In the genomic region with DNA sequence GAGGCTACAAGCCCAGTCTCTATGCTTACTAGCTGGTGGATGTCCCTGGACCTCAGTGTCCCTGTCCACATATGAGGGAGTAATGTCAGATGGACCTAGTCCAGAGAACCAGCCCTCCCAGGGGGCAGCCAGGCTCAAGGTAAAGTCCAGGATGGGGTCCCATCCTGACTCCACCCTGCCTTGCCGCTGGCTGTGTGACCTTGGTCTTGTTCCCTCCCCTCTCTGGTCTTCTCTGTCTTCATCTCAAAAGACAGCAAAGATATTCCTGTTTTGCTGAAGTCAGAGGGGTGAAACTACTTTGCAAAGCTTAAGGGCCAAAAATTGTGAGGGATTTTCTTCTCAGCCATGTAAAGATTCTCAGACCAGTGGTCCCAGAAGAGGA, we compare ENCODE assay signal across 16 cellular contexts.
"Had no signal": no experiment of that assay in that cellular context is flagged by ENCODE, and none has a peak within 500 bp of the region (broad histone marks: within the 10 kb centered on the region; RNA-seq: fewer than 3 reads in every experiment).

No MANE protein-coding gene starts in this region.

- H3K36me3 Mint-ChIP-seq: natural killer cell treated with Interleukin-12 subunit alpha and Interleukin-12 subunit beta and Interleukin-15 and Interleukin-18, amount 100 ng/mL, for 72 hours had no signal

- H3K36me3 ChIP-seq: esophagus muscularis mucosa, gastrocnemius medialis, left ventricle myocardium inferior, tibial artery had no signal

- H3K27ac Mint-ChIP-seq: activated naive CD8-positive, alpha-beta T cell treated with anti-CD3 and anti-CD28 coated beads for 36 hours; natural killer cell treated with Interleukin-12 subunit alpha and Interleukin-12 subunit beta and Interleukin-15 and Interleukin-18, amount 100 ng/mL, for 72 hours; stimulated activated naive CD8-positive, alpha-beta T cell treated with anti-CD3 and anti-CD28 coated beads, Interleukin-15, Interleukin-2, amounts not matched to agents 100 ng/mL and 50 ng/mL, for 24 hours had no signal

- H3K27ac ChIP-seq: esophagus muscularis mucosa, gastrocnemius medialis, left ventricle myocardium inferior had no signal

- H3K27me3 ChIP-seq: esophagus muscularis mucosa, tibial artery had no signal

- H3K9me3 ChIP-seq: esophagus muscularis mucosa, gastrocnemius medialis, left ventricle myocardium inferior, tibial artery had no signal

- H3K4me3 ChIP-seq: coronary artery, esophagus muscularis mucosa, gastrocnemius medialis, left ventricle myocardium inferior, tibial artery had no signal

- ATAC-seq: natural killer cell treated with Interleukin-12 subunit alpha and Interleukin-12 subunit beta and Interleukin-15 and Interleukin-18, amount 100 ng/mL, for 72 hours had no signal

- H3K9me3 Mint-ChIP-seq: activated naive CD8-positive, alpha-beta T cell treated with anti-CD3 and anti-CD28 coated beads for 36 hours; natural killer cell treated with Interleukin-12 subunit alpha and Interleukin-12 subunit beta and Interleukin-15 and Interleukin-18, amount 100 ng/mL, for 72 hours; stimulated activated naive CD8-positive, alpha-beta T cell treated with anti-CD3 and anti-CD28 coated beads, Interleukin-15, Interleukin-2, amounts not matched to agents 100 ng/mL and 50 ng/mL, for 24 hours had no signal

- H3K4me3 Mint-ChIP-seq: activated naive CD8-positive, alpha-beta T cell treated with anti-CD3 and anti-CD28 coated beads for 36 hours; natural killer cell treated with Interleukin-12 subunit alpha and Interleukin-12 subunit beta and Interleukin-15 and Interleukin-18, amount 100 ng/mL, for 72 hours; stimulated activated naive CD8-positive, alpha-beta T cell treated with anti-CD3 and anti-CD28 coated beads, Interleukin-15, Interleukin-2, amounts not matched to agents 100 ng/mL and 50 ng/mL, for 24 hours had no signal

- DNase-seq: activated naive CD4-positive, alpha-beta T cell; activated naive CD8-positive, alpha-beta T cell treated with anti-CD3 and anti-CD28 coated beads for 36 hours; activated T-cell treated with anti-CD3 and anti-CD28 coated beads, Interleukin-2, amount 50 U/mL, for 1 hour; cerebellar nuclear complex; left ventricle myocardium inferior; midbrain; stimulated activated CD4-positive, alpha-beta T cell treated with anti-CD3 and anti-CD28 coated beads, Interleukin-12 subunit alpha, Interleukin-12 subunit beta, amount 100 ng/mL, for 4 hours; stimulated activated CD4-positive, alpha-beta T cell treated with anti-CD3 and anti-CD28 coated beads, Interleukin-4, amount 100 ng/mL, for 4 hours; substantia nigra; T-helper 9 cell had no signal
